1 cellular context compared by ENCODE assay signal in genomic region chr21:14864211-14865021, GRCh38.
TF ChIP-seq lines count a peak whose summit lies in the region.

No MANE protein-coding gene starts in this region.

TF ChIP-seq in HepG2, 621 proteins besides CTCF, POLR2A, EP300 and RAD21 (continued from another document and continues in another):
- TF ChIP-seq PAXIP1 (CRISPR knock-in tag; conservative IDR thresholded peaks at IDR 0.05) = peak; percentile 55; the same call in 1 of the 2 replicates
- peak; percentile 95 for TF ChIP-seq HNF4A (CRISPR knock-in tag; IDR thresholded peaks at IDR 0.05)
- no peak for TF ChIP-seq TMF1 (CRISPR knock-in tag; IDR thresholded peaks at IDR 0.05; ENCODE audit: low read depth)
- peak; percentile 46; the same call in 1 of the 2 replicates for TF ChIP-seq HDAC2 (CRISPR knock-in tag; IDR thresholded peaks at IDR 0.05)
- TF ChIP-seq XRCC5 (optimal IDR thresholded peaks at IDR 0.05; ENCODE audit: low read length) = peak; percentile 83
- peak; percentile 67 for TF ChIP-seq ESRRA (CRISPR knock-in tag; IDR thresholded peaks at IDR 0.05; ENCODE audit: low read depth)
- no peak for TF ChIP-seq KLF11 (CRISPR knock-in tag; IDR thresholded peaks at IDR 0.05)
- TF ChIP-seq NBN (conservative IDR thresholded peaks at IDR 0.05) = no peak
- TF ChIP-seq HMGXB4 (CRISPR knock-in tag; IDR thresholded peaks at IDR 0.05; ENCODE audit: borderline replicate concordance in 1 of 2, low read depth in 1 of 2) = peak; percentile 62 to 65; a peak in 3 of 4 replicates
- TF ChIP-seq ZFP90 (CRISPR knock-in tag; IDR thresholded peaks at IDR 0.05; ENCODE audit: borderline replicate concordance) = no peak
- TF ChIP-seq EED (CRISPR knock-in tag; IDR thresholded peaks at IDR 0.05) = no peak
- TF ChIP-seq, protein P1, sequence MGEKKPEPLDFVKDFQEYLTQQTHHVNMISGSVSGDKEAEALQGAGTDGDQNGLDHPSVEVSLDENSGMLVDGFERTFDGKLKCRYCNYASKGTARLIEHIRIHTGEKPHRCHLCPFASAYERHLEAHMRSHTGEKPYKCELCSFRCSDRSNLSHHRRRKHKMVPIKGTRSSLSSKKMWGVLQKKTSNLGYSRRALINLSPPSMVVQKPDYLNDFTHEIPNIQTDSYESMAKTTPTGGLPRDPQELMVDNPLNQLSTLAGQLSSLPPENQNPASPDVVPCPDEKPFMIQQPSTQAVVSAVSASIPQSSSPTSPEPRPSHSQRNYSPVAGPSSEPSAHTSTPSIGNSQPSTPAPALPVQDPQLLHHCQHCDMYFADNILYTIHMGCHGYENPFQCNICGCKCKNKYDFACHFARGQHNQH (CRISPR knock-in tag; IDR thresholded peaks at IDR 0.05) = 0 out of 2 replicates have a peak, but pooled peaks have one; percentile 28
- TF ChIP-seq, protein P2, sequence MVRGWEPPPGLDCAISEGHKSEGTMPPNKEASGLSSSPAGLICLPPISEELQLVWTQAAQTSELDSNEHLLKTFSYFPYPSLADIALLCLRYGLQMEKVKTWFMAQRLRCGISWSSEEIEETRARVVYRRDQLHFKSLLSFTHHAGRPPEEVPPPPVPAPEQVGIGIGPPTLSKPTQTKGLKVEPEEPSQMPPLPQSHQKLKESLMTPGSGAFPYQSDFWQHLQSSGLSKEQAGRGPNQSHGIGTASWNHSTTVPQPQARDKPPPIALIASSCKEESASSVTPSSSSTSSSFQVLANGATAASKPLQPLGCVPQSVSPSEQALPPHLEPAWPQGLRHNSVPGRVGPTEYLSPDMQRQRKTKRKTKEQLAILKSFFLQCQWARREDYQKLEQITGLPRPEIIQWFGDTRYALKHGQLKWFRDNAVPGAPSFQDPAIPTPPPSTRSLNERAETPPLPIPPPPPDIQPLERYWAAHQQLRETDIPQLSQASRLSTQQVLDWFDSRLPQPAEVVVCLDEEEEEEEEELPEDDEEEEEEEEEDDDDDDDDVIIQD (CRISPR knock-in tag; IDR thresholded peaks at IDR 0.05; ENCODE audit: low read depth) = peak; percentile 55; the same call in 1 of the 2 replicates
- TF ChIP-seq HNF4G (IDR thresholded peaks at IDR 0.05; ENCODE audit: borderline replicate concordance, low read depth, low read length) = peak; percentile 93
- TF ChIP-seq HNF4G (CRISPR knock-in tag; IDR thresholded peaks at IDR 0.05; ENCODE audit: borderline replicate concordance, low read depth) = peak; percentile 42; the same call in 1 of the 2 replicates
- peak; percentile 74; the same call in 1 of the 2 replicates for TF ChIP-seq ZMYM2 (CRISPR knock-in tag; IDR thresholded peaks at IDR 0.05)
- TF ChIP-seq, protein P3, sequence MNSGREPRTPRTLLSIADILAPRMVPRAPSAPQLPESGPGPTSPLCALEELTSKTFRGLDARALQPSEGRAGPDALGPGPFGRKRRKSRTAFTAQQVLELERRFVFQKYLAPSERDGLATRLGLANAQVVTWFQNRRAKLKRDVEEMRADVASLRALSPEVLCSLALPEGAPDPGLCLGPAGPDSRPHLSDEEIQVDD (CRISPR knock-in tag; IDR thresholded peaks at IDR 0.05; ENCODE audit: borderline replicate concordance) = no peak
- peak; percentile 7; the same call in 1 of the 2 replicates for TF ChIP-seq TCF7 (IDR thresholded peaks at IDR 0.05; ENCODE audit: low read depth)
- TF ChIP-seq ZNF484 (CRISPR knock-in tag; IDR thresholded peaks at IDR 0.05; ENCODE audit: borderline replicate concordance, low read depth) = no peak
- TF ChIP-seq, protein P4, sequence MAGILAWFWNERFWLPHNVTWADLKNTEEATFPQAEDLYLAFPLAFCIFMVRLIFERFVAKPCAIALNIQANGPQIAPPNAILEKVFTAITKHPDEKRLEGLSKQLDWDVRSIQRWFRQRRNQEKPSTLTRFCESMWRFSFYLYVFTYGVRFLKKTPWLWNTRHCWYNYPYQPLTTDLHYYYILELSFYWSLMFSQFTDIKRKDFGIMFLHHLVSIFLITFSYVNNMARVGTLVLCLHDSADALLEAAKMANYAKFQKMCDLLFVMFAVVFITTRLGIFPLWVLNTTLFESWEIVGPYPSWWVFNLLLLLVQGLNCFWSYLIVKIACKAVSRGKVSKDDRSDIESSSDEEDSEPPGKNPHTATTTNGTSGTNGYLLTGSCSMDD (CRISPR knock-in tag; IDR thresholded peaks at IDR 0.05) = no peak
- TF ChIP-seq IRF9 (CRISPR knock-in tag; IDR thresholded peaks at IDR 0.05; ENCODE audit: borderline replicate concordance) = no peak
- no peak for TF ChIP-seq ZNF782 (CRISPR knock-in tag; IDR thresholded peaks at IDR 0.05; ENCODE audit: borderline replicate concordance)
- TF ChIP-seq CCAR2 (optimal IDR thresholded peaks at IDR 0.05; ENCODE audit: low read depth, low read length) = no peak
- no peak for TF ChIP-seq ZNF546 (CRISPR knock-in tag; conservative IDR thresholded peaks at IDR 0.05)
- no peak for TF ChIP-seq ZBTB21 (CRISPR knock-in tag; IDR thresholded peaks at IDR 0.05)
- TF ChIP-seq, protein P5, sequence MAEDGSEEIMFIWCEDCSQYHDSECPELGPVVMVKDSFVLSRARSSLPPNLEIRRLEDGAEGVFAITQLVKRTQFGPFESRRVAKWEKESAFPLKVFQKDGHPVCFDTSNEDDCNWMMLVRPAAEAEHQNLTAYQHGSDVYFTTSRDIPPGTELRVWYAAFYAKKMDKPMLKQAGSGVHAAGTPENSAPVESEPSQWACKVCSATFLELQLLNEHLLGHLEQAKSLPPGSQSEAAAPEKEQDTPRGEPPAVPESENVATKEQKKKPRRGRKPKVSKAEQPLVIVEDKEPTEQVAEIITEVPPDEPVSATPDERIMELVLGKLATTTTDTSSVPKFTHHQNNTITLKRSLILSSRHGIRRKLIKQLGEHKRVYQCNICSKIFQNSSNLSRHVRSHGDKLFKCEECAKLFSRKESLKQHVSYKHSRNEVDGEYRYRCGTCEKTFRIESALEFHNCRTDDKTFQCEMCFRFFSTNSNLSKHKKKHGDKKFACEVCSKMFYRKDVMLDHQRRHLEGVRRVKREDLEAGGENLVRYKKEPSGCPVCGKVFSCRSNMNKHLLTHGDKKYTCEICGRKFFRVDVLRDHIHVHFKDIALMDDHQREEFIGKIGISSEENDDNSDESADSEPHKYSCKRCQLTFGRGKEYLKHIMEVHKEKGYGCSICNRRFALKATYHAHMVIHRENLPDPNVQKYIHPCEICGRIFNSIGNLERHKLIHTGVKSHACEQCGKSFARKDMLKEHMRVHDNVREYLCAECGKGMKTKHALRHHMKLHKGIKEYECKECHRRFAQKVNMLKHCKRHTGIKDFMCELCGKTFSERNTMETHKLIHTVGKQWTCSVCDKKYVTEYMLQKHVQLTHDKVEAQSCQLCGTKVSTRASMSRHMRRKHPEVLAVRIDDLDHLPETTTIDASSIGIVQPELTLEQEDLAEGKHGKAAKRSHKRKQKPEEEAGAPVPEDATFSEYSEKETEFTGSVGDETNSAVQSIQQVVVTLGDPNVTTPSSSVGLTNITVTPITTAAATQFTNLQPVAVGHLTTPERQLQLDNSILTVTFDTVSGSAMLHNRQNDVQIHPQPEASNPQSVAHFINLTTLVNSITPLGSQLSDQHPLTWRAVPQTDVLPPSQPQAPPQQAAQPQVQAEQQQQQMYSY (CRISPR knock-in tag; IDR thresholded peaks at IDR 0.05) = no peak
- no peak for TF ChIP-seq MAFK (conservative IDR thresholded peaks at IDR 0.05 in 1 of 2, IDR thresholded peaks at IDR 0.05 in 1 of 2; ENCODE audit: low read length in 2 of 2)
- TF ChIP-seq ZNF644 (CRISPR knock-in tag; IDR thresholded peaks at IDR 0.05; ENCODE audit: low read depth) = peak; percentile 37; the same call in 1 of the 2 replicates
- TF ChIP-seq, protein P6, sequence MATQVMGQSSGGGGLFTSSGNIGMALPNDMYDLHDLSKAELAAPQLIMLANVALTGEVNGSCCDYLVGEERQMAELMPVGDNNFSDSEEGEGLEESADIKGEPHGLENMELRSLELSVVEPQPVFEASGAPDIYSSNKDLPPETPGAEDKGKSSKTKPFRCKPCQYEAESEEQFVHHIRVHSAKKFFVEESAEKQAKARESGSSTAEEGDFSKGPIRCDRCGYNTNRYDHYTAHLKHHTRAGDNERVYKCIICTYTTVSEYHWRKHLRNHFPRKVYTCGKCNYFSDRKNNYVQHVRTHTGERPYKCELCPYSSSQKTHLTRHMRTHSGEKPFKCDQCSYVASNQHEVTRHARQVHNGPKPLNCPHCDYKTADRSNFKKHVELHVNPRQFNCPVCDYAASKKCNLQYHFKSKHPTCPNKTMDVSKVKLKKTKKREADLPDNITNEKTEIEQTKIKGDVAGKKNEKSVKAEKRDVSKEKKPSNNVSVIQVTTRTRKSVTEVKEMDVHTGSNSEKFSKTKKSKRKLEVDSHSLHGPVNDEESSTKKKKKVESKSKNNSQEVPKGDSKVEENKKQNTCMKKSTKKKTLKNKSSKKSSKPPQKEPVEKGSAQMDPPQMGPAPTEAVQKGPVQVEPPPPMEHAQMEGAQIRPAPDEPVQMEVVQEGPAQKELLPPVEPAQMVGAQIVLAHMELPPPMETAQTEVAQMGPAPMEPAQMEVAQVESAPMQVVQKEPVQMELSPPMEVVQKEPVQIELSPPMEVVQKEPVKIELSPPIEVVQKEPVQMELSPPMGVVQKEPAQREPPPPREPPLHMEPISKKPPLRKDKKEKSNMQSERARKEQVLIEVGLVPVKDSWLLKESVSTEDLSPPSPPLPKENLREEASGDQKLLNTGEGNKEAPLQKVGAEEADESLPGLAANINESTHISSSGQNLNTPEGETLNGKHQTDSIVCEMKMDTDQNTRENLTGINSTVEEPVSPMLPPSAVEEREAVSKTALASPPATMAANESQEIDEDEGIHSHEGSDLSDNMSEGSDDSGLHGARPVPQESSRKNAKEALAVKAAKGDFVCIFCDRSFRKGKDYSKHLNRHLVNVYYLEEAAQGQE (IDR thresholded peaks at IDR 0.05; ENCODE audit: borderline replicate concordance in 1 of 2, low read depth in 1 of 2, low read length in 2 of 2) = no peak
- peak; percentile 50 for TF ChIP-seq TBL1XR1 (IDR thresholded peaks at IDR 0.05; ENCODE audit: borderline replicate concordance, low read length, partially characterized antibody)
- no peak for TF ChIP-seq ZNF253 (CRISPR knock-in tag; IDR thresholded peaks at IDR 0.05; ENCODE audit: borderline replicate concordance)
- TF ChIP-seq PHF8 (CRISPR knock-in tag; IDR thresholded peaks at IDR 0.05) = no peak
- 0 out of 2 replicates have a peak, but pooled peaks have one; percentile 16 for TF ChIP-seq GLI4 (CRISPR knock-in tag; IDR thresholded peaks at IDR 0.05; ENCODE audit: borderline replicate concordance)
- TF ChIP-seq EHMT2 (IDR thresholded peaks at IDR 0.05; ENCODE audit: borderline replicate concordance, low read depth, low read length) = peak; percentile 80; the same call in 1 of the 2 replicates
- TF ChIP-seq ZNF841 (CRISPR knock-in tag; IDR thresholded peaks at IDR 0.05; ENCODE audit: borderline replicate concordance) = no peak
- TF ChIP-seq KMT2A (CRISPR knock-in tag; IDR thresholded peaks at IDR 0.05) = no peak; the same call in 1 of the 2 replicates
- peak; percentile 5; the same call in 1 of the 2 replicates for TF ChIP-seq TGIF2 (CRISPR knock-in tag; IDR thresholded peaks at IDR 0.05)
- TF ChIP-seq ZKSCAN5 (CRISPR knock-in tag; IDR thresholded peaks at IDR 0.05) = no peak
- no peak for TF ChIP-seq ZNF224 (CRISPR knock-in tag; IDR thresholded peaks at IDR 0.05)
- TF ChIP-seq BCL6 (CRISPR knock-in tag; IDR thresholded peaks at IDR 0.05) = peak; percentile 36; the same call in 1 of the 2 replicates
- TF ChIP-seq ZNF264 (CRISPR knock-in tag; IDR thresholded peaks at IDR 0.05) = no peak; the same call in 1 of the 2 replicates
- TF ChIP-seq NR2C2 (CRISPR knock-in tag; IDR thresholded peaks at IDR 0.05; ENCODE audit: borderline replicate concordance) = peak; percentile 61; the same call in 1 of the 2 replicates
- TF ChIP-seq, protein P7, sequence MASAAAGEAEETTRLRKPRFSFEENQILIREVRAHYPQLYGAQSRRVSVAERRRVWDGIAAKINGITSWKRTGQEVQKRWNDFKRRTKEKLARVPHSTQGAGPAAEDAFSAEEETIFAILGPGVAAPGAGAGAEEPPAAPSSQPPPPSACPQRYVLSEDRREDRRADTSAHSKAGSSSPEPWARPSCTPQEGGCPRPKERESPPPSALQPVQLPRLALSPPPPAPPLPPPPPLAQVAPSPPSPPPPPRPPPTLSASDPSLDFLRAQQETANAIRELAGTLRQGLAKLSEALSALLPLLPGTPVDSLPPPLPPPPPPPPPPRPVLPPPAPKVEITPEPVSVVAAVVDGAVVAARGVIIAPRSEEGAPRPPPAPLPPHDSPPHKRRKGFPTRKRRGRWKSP (CRISPR knock-in tag; IDR thresholded peaks at IDR 0.05) = 0 out of 2 replicates have a peak, but pooled peaks have one; percentile 65
